ENCODE assay signal across 24 cellular contexts in genomic region chr12:55809274-55809673, GRCh38.
"Had no signal": no experiment of that assay in that cellular context is flagged by ENCODE, and none has a peak within 500 bp of the region (broad histone marks: within the 10 kb centered on the region; RNA-seq: fewer than 3 reads in every experiment).

No MANE protein-coding gene starts in this region.

- DNase-seq: activated CD4-positive, alpha-beta T cell treated with anti-CD3 and anti-CD28 coated beads, Interleukin-2, amount 50 U/mL, for 1 hour; activated CD4-positive, CD25-positive, alpha-beta regulatory T cell treated with anti-CD3 and anti-CD28 coated beads, Interleukin-2, amount 50 U/mL, for 72 hours; activated naive CD4-positive, alpha-beta T cell treated with anti-CD3 and anti-CD28 coated beads, Interleukin-2, amount 50 U/mL, for 16 hours; activated T-cell treated with anti-CD3 and anti-CD28 coated beads, Interleukin-2, amount 50 U/mL, for 72 hours; amniotic stem cell; body of pancreas; central memory CD4-positive, alpha-beta T cell; MM.1S; NCI-H1105; NCI-H1436; NCI-H1694 treated with DMSO at 0.1 percent for 48 hours; NCI-H2029 treated with DMSO at 0.1 percent for 48 hours; NCI-H345; NCI-H510A; NCI-H526 treated with DMSO at 0.1 percent for 48 hours; NK-92 treated with Interleukin-12 subunit alpha and Interleukin-12 subunit beta, amount 100 ng/mL, for 24 hours; OCI-M1; RPMI8226; SHP77 had no signal

- ATAC-seq: activated T-cell treated with anti-CD3 and anti-CD28 coated beads, Interleukin-2, amount 50 U/mL, for 72 hours; body of pancreas; Panc1 had no signal

- H3K4me1 ChIP-seq: ascending aorta, SJSA1 had no signal

- H3K4me3 Mint-ChIP-seq: activated T-cell treated with anti-CD3 and anti-CD28 coated beads, Interleukin-2, amount 50 U/mL, for 72 hours; T-helper 1 cell treated with Interleukin-12 subunit alpha and Interleukin-12 subunit beta and Interleukin-4 antibody, amounts not matched to agents 30 μg/mL and 1 μg/mL, for 36 hours had no signal

- H3K27ac ChIP-seq: ascending aorta, body of pancreas, SJSA1 had no signal

- H3K9me3 Mint-ChIP-seq: activated T-cell treated with anti-CD3 and anti-CD28 coated beads, Interleukin-2, amount 50 U/mL, for 72 hours; T-helper 1 cell treated with Interleukin-12 subunit alpha and Interleukin-12 subunit beta and Interleukin-4 antibody, amounts not matched to agents 30 μg/mL and 1 μg/mL, for 36 hours had no signal

- H3K27ac Mint-ChIP-seq: activated T-cell treated with anti-CD3 and anti-CD28 coated beads, Interleukin-2, amount 50 U/mL, for 72 hours; T-helper 1 cell treated with Interleukin-12 subunit alpha and Interleukin-12 subunit beta and Interleukin-4 antibody, amounts not matched to agents 30 μg/mL and 1 μg/mL, for 36 hours had no signal

- H3K27me3 ChIP-seq: ascending aorta, body of pancreas, SJSA1 had no signal

- H3K9me3 ChIP-seq: ascending aorta, body of pancreas, SJSA1 had no signal

- H3K4me3 ChIP-seq: ascending aorta, body of pancreas, SJSA1 had no signal

- FAIRE-seq: bronchial epithelial cell had no signal
